ENCODE assay signal across 20 cellular contexts in genomic region chr2:181463573-181463972, GRCh38. TPM values are rescaled to one million over a fixed set of nuclear protein-coding genes. Genes with fewer than 3 reads are reported as not detected.
A peak's percentile ranks its signal among the peaks of the same experiment; 100 is the strongest.
DNase-seq lines count a peak whose midpoint lies in the region; ATAC-seq and TF ChIP-seq lines count a peak whose summit lies in the region.
"Had no signal": no experiment of that assay in that cellular context is flagged by ENCODE, and none has a peak within 500 bp of the region (broad histone marks: within the 10 kb centered on the region; RNA-seq: fewer than 3 reads in every experiment).

No MANE protein-coding gene starts in this region.

- H3K79me2 ChIP-seq in Karpas-422 (ENCODE audit: low read length), result peaks cover 99% of the 10 kb centered on the region
- H3K79me2 ChIP-seq: hepatocyte had no signal

- peak overlapping the region; percentile 18 for H3K4me3 Mint-ChIP-seq in activated T-cell treated with anti-CD3 and anti-CD28 coated beads, Interleukin-2, amount 50 U/mL, for 24 hours
- H3K4me3 Mint-ChIP-seq in activated naive CD8-positive, alpha-beta T cell treated with anti-CD3 and anti-CD28 coated beads, Interleukin-2, amount 10 ng/mL, durations not matched to agents 7 days and 5 days, result peak overlapping the region; percentile 53
- H3K4me3 Mint-ChIP-seq in stimulated activated memory B cell treated with anti-CD40 and anti-IgM and Interleukin-4, amounts not matched to agents 10 μg/mL and 1 μg/mL and 100 μg/mL, for 72 hours, result peak overlapping the region; percentile 36
- no peak overlapping the region for H3K4me3 Mint-ChIP-seq in MCF 10A (ENCODE audit: unreplicated experiment)
- H3K4me3 Mint-ChIP-seq: endodermal cell, HFFc6, neural crest cell had no signal

- POLR2A ChIA-PET in activated naive CD8-positive, alpha-beta T cell treated with anti-CD3 and anti-CD28 coated beads, Interleukin-2, amount 10 ng/mL, durations not matched to agents 7 days and 5 days (lab: Charles Lee), result interaction anchor here (7.9 kb wide), 1 partner anchor 157 kb away, joined by 219 read pairs; no protein-coding TSS in a partner anchor
- POLR2A ChIA-PET in MCF 10A (lab: Yijun Ruan, JAX), result no interaction called here

- H3K4me1 Mint-ChIP-seq in activated T-cell treated with anti-CD3 and anti-CD28 coated beads, Interleukin-2, amount 50 U/mL, for 24 hours (ENCODE audit: low read depth), result peaks cover 86% of the 10 kb centered on the region
- H3K4me1 Mint-ChIP-seq in activated naive CD8-positive, alpha-beta T cell treated with anti-CD3 and anti-CD28 coated beads, Interleukin-2, amount 10 ng/mL, durations not matched to agents 7 days and 5 days, result peaks cover 61% of the 10 kb centered on the region
- peaks cover 82% of the 10 kb centered on the region for H3K4me1 Mint-ChIP-seq in stimulated activated memory B cell treated with anti-CD40 and anti-IgM and Interleukin-4, amounts not matched to agents 10 μg/mL and 1 μg/mL and 100 μg/mL, for 72 hours
- H3K4me1 Mint-ChIP-seq in MCF 10A (ENCODE audit: insufficient read depth, unreplicated experiment), result no peaks in the 10 kb centered on the region
- H3K4me1 Mint-ChIP-seq: endodermal cell had no signal

- peak overlapping the region; percentile 98; the same call in 1 of the 2 replicates for H3K27ac ChIP-seq in Karpas-422 (ENCODE audit: low read length)
- H3K27ac ChIP-seq: hepatocyte, upper lobe of right lung, VCaP had no signal

- peak overlapping the region; percentile 95 for H3K4me2 ChIP-seq in Karpas-422 (ENCODE audit: low read depth, low read length, poor library complexity, severe bottlenecking)
- H3K4me2 ChIP-seq: hepatocyte had no signal

- no peaks in the 10 kb centered on the region for H3K27me3 Mint-ChIP-seq in activated T-cell treated with anti-CD3 and anti-CD28 coated beads, Interleukin-2, amount 50 U/mL, for 24 hours
- no peaks in the 10 kb centered on the region for H3K27me3 Mint-ChIP-seq in activated naive CD8-positive, alpha-beta T cell treated with anti-CD3 and anti-CD28 coated beads, Interleukin-2, amount 10 ng/mL, durations not matched to agents 7 days and 5 days
- no peaks in the 10 kb centered on the region for H3K27me3 Mint-ChIP-seq in stimulated activated memory B cell treated with anti-CD40 and anti-IgM and Interleukin-4, amounts not matched to agents 10 μg/mL and 1 μg/mL and 100 μg/mL, for 72 hours
- H3K27me3 Mint-ChIP-seq in MCF 10A (ENCODE audit: insufficient read depth, unreplicated experiment), result no peaks in the 10 kb centered on the region

- BruUV-seq in MCF 10A (replicated peaks; lab: Mats Ljungman, UMichigan), result no TSS peak

- DNase-seq in activated T-cell treated with anti-CD3 and anti-CD28 coated beads, Interleukin-2, amount 50 U/mL, for 24 hours, result no peak
- DNase-seq in activated T-cell treated with anti-CD3 and anti-CD28 coated beads, Interleukin-2, amount 50 U/mL, for 1 hour, result no peak
- DNase-seq in Karpas-422, result no peak
- no peak for DNase-seq in activated naive CD8-positive, alpha-beta T cell treated with anti-CD3 and anti-CD28 coated beads, Interleukin-2, amount 10 ng/mL, durations not matched to agents 7 days and 5 days
- DNase-seq in MCF 10A (ENCODE audit: unreplicated experiment), result no peak
- DNase-seq: activated CD8-positive, alpha-beta memory T cell treated with anti-CD3 and anti-CD28 coated beads, Interleukin-2, amount 50 U/mL, for 4 hours; amygdala; endodermal cell; HFFc6; kidney; mesenchymal stem cell; NCI-H1694; NCI-H2227 treated with DMSO at 0.1 percent for 48 hours; upper lobe of right lung had no signal

- no peak overlapping the region for H3K4me3 ChIP-seq in Karpas-422 (ENCODE audit: low read length)
- H3K4me3 ChIP-seq: hepatocyte, upper lobe of right lung had no signal

- peaks cover 77% of the 10 kb centered on the region for H3K4me1 ChIP-seq in Karpas-422 (ENCODE audit: low read length)

- H3K9me2 ChIP-seq in Karpas-422 (replicated peaks; ENCODE audit: insufficient read depth, low read length), result no peaks in the 10 kb centered on the region

- CTCF ChIA-PET in MCF 10A (lab: Yijun Ruan, JAX), result interaction anchor here (0.6 to 1.0 kb wide), 3 partner anchors 100 to 372 kb away, joined by 3 read pairs; no protein-coding TSS in a partner anchor

- H4K20me1 ChIP-seq in Karpas-422 (ENCODE audit: insufficient read depth, low read depth, low read length), result peaks cover 25% of the 10 kb centered on the region

- TF ChIP-seq CTCF in MCF 10A (IDR thresholded peaks at IDR 0.05; ENCODE audit: unreplicated experiment), result no peak

- H3K27me3 ChIP-seq in Karpas-422 (ENCODE audit: low read length), result no peaks in the 10 kb centered on the region
- H3K27me3 ChIP-seq: upper lobe of right lung had no signal

- H3K36me3 ChIP-seq in Karpas-422 (ENCODE audit: insufficient read depth, low read length), result peaks cover 86% of the 10 kb centered on the region
- H3K36me3 ChIP-seq: upper lobe of right lung had no signal

- no peaks in the 10 kb centered on the region for H3K9me3 ChIP-seq in Karpas-422 (ENCODE audit: low read length)
- H3K9me3 ChIP-seq: upper lobe of right lung had no signal

- no peak for ATAC-seq in activated naive CD8-positive, alpha-beta T cell treated with anti-CD3 and anti-CD28 coated beads, Interleukin-2, amount 10 ng/mL, durations not matched to agents 7 days and 5 days (ENCODE audit: low read depth)
- ATAC-seq in stimulated activated memory B cell treated with anti-CD40 and anti-IgM and Interleukin-4, amounts not matched to agents 10 μg/mL and 1 μg/mL and 100 μg/mL, for 72 hours, result no peak
- no peak for ATAC-seq in GM21529 (IDR thresholded peaks at IDR 0.05; ENCODE audit: unreplicated experiment)
- ATAC-seq in GM18502 (IDR thresholded peaks at IDR 0.05; ENCODE audit: poor library complexity, unreplicated experiment), result no peak
- ATAC-seq: upper lobe of right lung had no signal

- H3K27ac Mint-ChIP-seq in activated T-cell treated with anti-CD3 and anti-CD28 coated beads, Interleukin-2, amount 50 U/mL, for 24 hours, result peak overlapping the region; percentile 83
- H3K27ac Mint-ChIP-seq in activated naive CD8-positive, alpha-beta T cell treated with anti-CD3 and anti-CD28 coated beads, Interleukin-2, amount 10 ng/mL, durations not matched to agents 7 days and 5 days, result peak overlapping the region; percentile 46
- peak overlapping the region; percentile 69 for H3K27ac Mint-ChIP-seq in stimulated activated memory B cell treated with anti-CD40 and anti-IgM and Interleukin-4, amounts not matched to agents 10 μg/mL and 1 μg/mL and 100 μg/mL, for 72 hours
- H3K27ac Mint-ChIP-seq in MCF 10A (ENCODE audit: low read depth, unreplicated experiment), result no peak overlapping the region
- H3K27ac Mint-ChIP-seq: endodermal cell, HFFc6 had no signal

- H3K9me3 Mint-ChIP-seq in activated T-cell treated with anti-CD3 and anti-CD28 coated beads, Interleukin-2, amount 50 U/mL, for 24 hours, result no peaks in the 10 kb centered on the region
- no peaks in the 10 kb centered on the region for H3K9me3 Mint-ChIP-seq in activated naive CD8-positive, alpha-beta T cell treated with anti-CD3 and anti-CD28 coated beads, Interleukin-2, amount 10 ng/mL, durations not matched to agents 7 days and 5 days
- no peaks in the 10 kb centered on the region for H3K9me3 Mint-ChIP-seq in stimulated activated memory B cell treated with anti-CD40 and anti-IgM and Interleukin-4, amounts not matched to agents 10 μg/mL and 1 μg/mL and 100 μg/mL, for 72 hours
- H3K9me3 Mint-ChIP-seq in MCF 10A (ENCODE audit: unreplicated experiment), result no peaks in the 10 kb centered on the region
- H3K9me3 Mint-ChIP-seq: endodermal cell, HFFc6, neural crest cell had no signal

- no peak overlapping the region for H2AFZ ChIP-seq in Karpas-422 (ENCODE audit: low read length)
- H2AFZ ChIP-seq: hepatocyte had no signal

- intact Hi-C loops in MCF 10A (cut with micrococcal nuclease), result loop anchor here (10.0 kb wide), 1 partner anchor 251 kb away; no protein-coding TSS in a partner anchor

- peaks cover 82% of the 10 kb centered on the region for H3K36me3 Mint-ChIP-seq in activated T-cell treated with anti-CD3 and anti-CD28 coated beads, Interleukin-2, amount 50 U/mL, for 24 hours (ENCODE audit: low read depth)
- H3K36me3 Mint-ChIP-seq in activated naive CD8-positive, alpha-beta T cell treated with anti-CD3 and anti-CD28 coated beads, Interleukin-2, amount 10 ng/mL, durations not matched to agents 7 days and 5 days, result peaks cover 50% of the 10 kb centered on the region
- H3K36me3 Mint-ChIP-seq in stimulated activated memory B cell treated with anti-CD40 and anti-IgM and Interleukin-4, amounts not matched to agents 10 μg/mL and 1 μg/mL and 100 μg/mL, for 72 hours, result peaks cover 23% of the 10 kb centered on the region
- no peaks in the 10 kb centered on the region for H3K36me3 Mint-ChIP-seq in MCF 10A (ENCODE audit: insufficient read depth, unreplicated experiment)

- no peak overlapping the region for H3K9ac ChIP-seq in Karpas-422 (ENCODE audit: low read length)

RNA-seq across cellular contexts. Expression of gene ITGA4, which starts 6.4 kb away (rescaled TPM):
- total RNA-seq in Karpas-422 (2014; rRNA removed; shearing (Covaris generic); ENCODE audit: low replicate concordance), result 176 and 244 TPM in 2 replicates
- 100 to 1,000 TPM; 216 to 227 TPM for total RNA-seq in activated naive CD8-positive, alpha-beta T cell treated with anti-CD3 and anti-CD28 coated beads, Interleukin-2, amount 10 ng/mL, durations not matched to agents 7 days and 5 days
- total RNA-seq in MCF 10A (2022), result 0.19 and 0.42 TPM in 2 replicates

Comparison
In these comparisons a context has a peak if more than half of its experiments do, and no peak if none do; other contexts are left out.
1. RNA of gene ITGA4, which starts 6.4 kb away (total RNA-seq): 176 to 244 TPM in Karpas-422 and 216 to 227 TPM in activated naive CD8-positive, alpha-beta T cell treated with anti-CD3 and anti-CD28 coated beads, Interleukin-2, amount 10 ng/mL, durations not matched to agents 7 days and 5 days; 0.19 to 0.42 TPM in MCF 10A; every median in the first group is over 100 times any median in the second.